8 cellular contexts compared by ENCODE assay signal in the genomic region with DNA sequence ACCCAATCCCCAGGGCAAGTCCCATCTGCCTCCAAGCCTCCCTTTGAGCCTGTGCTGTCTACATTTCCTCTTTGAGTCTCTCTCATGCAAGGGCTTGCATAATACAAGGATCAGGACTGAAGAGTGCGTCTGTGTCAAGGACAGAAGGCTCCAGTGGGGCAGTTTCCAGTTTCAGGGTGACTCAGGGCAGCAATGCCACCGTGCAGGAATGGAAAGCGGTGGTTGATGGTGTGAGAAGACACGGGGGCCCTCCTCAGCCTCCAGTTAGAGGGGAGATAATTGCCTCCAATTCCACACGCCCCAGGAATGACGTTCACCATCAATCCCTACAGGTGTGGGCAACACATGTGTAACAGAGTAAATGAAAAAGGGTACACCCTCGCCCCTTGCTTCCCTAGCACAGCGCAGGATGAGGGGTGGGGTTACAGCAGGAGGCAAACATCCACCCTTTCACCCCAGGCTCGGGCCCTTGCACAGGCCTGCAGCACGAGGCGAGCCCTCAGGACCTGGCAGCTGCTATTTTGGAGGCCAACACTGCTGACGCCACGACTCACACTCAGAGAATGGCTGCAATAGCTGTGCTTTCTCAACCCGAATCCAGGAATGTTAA. TPM values are rescaled to one million over a fixed set of nuclear protein-coding genes. Genes with fewer than 3 reads are reported as not detected.
DNase-seq lines count a peak whose midpoint lies in the region; ATAC-seq lines count a peak whose summit lies in the region.

No MANE protein-coding gene starts in this region.

- H3K4me3 Mint-ChIP-seq in activated naive CD8-positive, alpha-beta T cell treated with anti-CD3 and anti-CD28 coated beads for 36 hours = no peak overlapping the region

- H3K4me1 Mint-ChIP-seq in activated naive CD8-positive, alpha-beta T cell treated with anti-CD3 and anti-CD28 coated beads for 36 hours = peaks cover 27% of the 10 kb centered on the region

- ATAC-seq in HG02798 (IDR thresholded peaks at IDR 0.05; ENCODE audit: poor library complexity, unreplicated experiment) = peak; percentile 54

- DNase-seq in EH (ENCODE audit: low read depth) (peak; percentile 50), mucosa of gallbladder (ENCODE audit: low spot score) (peak; percentile 30), DMS 273 treated with DMSO at 0.1 percent for 48 hours (lab: John Stamatoyannopoulos, UW) (no peak), RKO (ENCODE audit: low spot score) (no peak), COLO829 (ENCODE audit: low spot score) (no peak), NCI-H510A (lab: John Stamatoyannopoulos, UW) (no peak)
- DNase-seq in activated naive CD8-positive, alpha-beta T cell treated with anti-CD3 and anti-CD28 coated beads for 36 hours = no peak

- H3K27me3 Mint-ChIP-seq in activated naive CD8-positive, alpha-beta T cell treated with anti-CD3 and anti-CD28 coated beads for 36 hours = no peaks in the 10 kb centered on the region

- H3K36me3 Mint-ChIP-seq in activated naive CD8-positive, alpha-beta T cell treated with anti-CD3 and anti-CD28 coated beads for 36 hours = peaks cover 4% of the 10 kb centered on the region

- no peaks in the 10 kb centered on the region for H3K9me3 Mint-ChIP-seq in activated naive CD8-positive, alpha-beta T cell treated with anti-CD3 and anti-CD28 coated beads for 36 hours

- peak overlapping the region; percentile 78 for H3K27ac Mint-ChIP-seq in activated naive CD8-positive, alpha-beta T cell treated with anti-CD3 and anti-CD28 coated beads for 36 hours

RNA-seq across cellular contexts. Expression of a gene that starts 24.8 kb away (rescaled TPM):
- total RNA-seq in activated naive CD8-positive, alpha-beta T cell treated with anti-CD3 and anti-CD28 coated beads for 36 hours = 100 to 1,000 TPM; 103 to 107 TPM
- 17.0 TPM for total RNA-seq in mucosa of gallbladder

RNA-seq across cellular contexts. Expression of a gene that starts 43.0 kb away (rescaled TPM):
- total RNA-seq in activated naive CD8-positive, alpha-beta T cell treated with anti-CD3 and anti-CD28 coated beads for 36 hours = 10 to 100 TPM; 35.3 to 38.1 TPM
- total RNA-seq in mucosa of gallbladder = 25.5 TPM

RNA-seq across cellular contexts. Expression of a gene that starts 52.4 kb away (rescaled TPM):
- 10 to 100 TPM; 93.5 to 96.9 TPM for total RNA-seq in activated naive CD8-positive, alpha-beta T cell treated with anti-CD3 and anti-CD28 coated beads for 36 hours
- total RNA-seq in mucosa of gallbladder = 55.1 TPM

RNA-seq across cellular contexts. Expression of a gene that starts 52.6 kb away (rescaled TPM):
- 10 to 100 TPM; 63.7 to 72.0 TPM for total RNA-seq in activated naive CD8-positive, alpha-beta T cell treated with anti-CD3 and anti-CD28 coated beads for 36 hours
- total RNA-seq in mucosa of gallbladder = 44.5 TPM

Comparison
In these comparisons a context has a peak if more than half of its experiments do, and no peak if none do; other contexts are left out.
1. DNase-seq: peak in EH (single experiment) and mucosa of gallbladder (single experiment); none in activated naive CD8-positive, alpha-beta T cell treated with anti-CD3 and anti-CD28 coated beads for 36 hours (single experiment), DMS 273 treated with DMSO at 0.1 percent for 48 hours (single experiment), RKO (single experiment), COLO829 (single experiment) and NCI-H510A (single experiment).